In genomic region chr10:125113661-125114388, GRCh38 we compare ENCODE assay signal across 11 cellular contexts. TPM values are rescaled to one million over a fixed set of nuclear protein-coding genes. Genes with fewer than 3 reads are reported as not detected.
DNase-seq lines count a peak whose midpoint lies in the region; ATAC-seq, FAIRE-seq and TF ChIP-seq lines count a peak whose summit lies in the region.
"Had no signal": no experiment of that assay in that cellular context is flagged by ENCODE, and none has a peak within 500 bp of the region (broad histone marks: within the 10 kb centered on the region; RNA-seq: fewer than 3 reads in every experiment).

No MANE protein-coding gene starts in this region.

- no peak for FAIRE-seq in GM12892 (lab: Jason Lieb, UNC)
- FAIRE-seq: H1 had no signal

- in situ Hi-C loops in brain microvascular endothelial cell (cut with HindIII; ENCODE audit: low pct_ligation_motif_present, low sequenced_read_pairs), result no loop called here
- in situ Hi-C loops in gastrocnemius medialis (cut with MboI; ENCODE audit: low sequenced_read_pairs in 4 of 4), result no loop called here

- peaks cover 6% of the 10 kb centered on the region for H3K36me3 ChIP-seq in brain microvascular endothelial cell (replicated peaks)
- peaks cover 0 to 8% of the 10 kb centered on the region in 2 donors for H3K36me3 ChIP-seq in gastrocnemius medialis

- TF ChIP-seq POLR2A in gastrocnemius medialis (IDR thresholded peaks at IDR 0.05) (no peak), GM12892 (IDR thresholded peaks at IDR 0.05; ENCODE audit: low read depth, low read length) (no peak)

- intact Hi-C loops in gastrocnemius medialis (cut with DNase I; ENCODE audit: low total_unique reads), result no loop called here

- no peaks in the 10 kb centered on the region for H3K9me3 ChIP-seq in gastrocnemius medialis
- H3K9me3 ChIP-seq: spleen had no signal

- H3K4me3 ChIP-seq in brain microvascular endothelial cell (ENCODE audit: low read depth, low read length), result no peak overlapping the region
- no peak overlapping the region for H3K4me3 ChIP-seq in gastrocnemius medialis
- H3K4me3 ChIP-seq: spleen had no signal

- DNase-seq in EL, result peak; percentile 51
- peak; percentile 57 for DNase-seq in brain microvascular endothelial cell
- peak; percentile 64 for DNase-seq in hepatic stellate cell (ENCODE audit: low spot score)
- no peak for DNase-seq in gastrocnemius medialis
- DNase-seq in T-helper 1 cell, result no peak
- no peak for DNase-seq in SIG-M5 (lab: John Stamatoyannopoulos, UW)
- no peak for DNase-seq in NCI-H1930 (lab: John Stamatoyannopoulos, UW)
- DNase-seq in GM12892 (ENCODE audit: insufficient read length), result no peak

- ATAC-seq in gastrocnemius medialis, result peak; percentile 23 to 47

- peaks cover 35 to 59% of the 10 kb centered on the region in 2 donors for H3K4me1 ChIP-seq in gastrocnemius medialis

- H3K27me3 ChIP-seq in brain microvascular endothelial cell (replicated peaks) (no peaks in the 10 kb centered on the region), gastrocnemius medialis (no peaks in the 10 kb centered on the region)
- H3K27me3 ChIP-seq: spleen had no signal

- H3K27ac ChIP-seq in brain microvascular endothelial cell (peak overlapping the region; percentile 52), gastrocnemius medialis (peak overlapping the region; percentile 27 to 68 (median 55))
- H3K27ac ChIP-seq: VCaP had no signal

- TF ChIP-seq CTCF in brain microvascular endothelial cell (IDR thresholded peaks at IDR 0.05; ENCODE audit: low read depth, low read length, missing control alignments) (no peak), gastrocnemius medialis (IDR thresholded peaks at IDR 0.05 in 4 of 5, conservative IDR thresholded peaks at IDR 0.05 in 1 of 5) (no peak)

RNA-seq across cellular contexts. Expression of gene CTBP2, which starts 46.5 kb away (rescaled TPM):
- total RNA-seq in gastrocnemius medialis, result 10 to 100 TPM; 13.9 to 36.7 (median 21.1) TPM
- polyA plus RNA-seq in GM12892 (2012; ENCODE audit: missing spikeins), result 2.2 TPM

Comparison
In these comparisons a context has a peak if more than half of its experiments do, and no peak if none do; other contexts are left out.
1. DNase-seq: peak in EL (single experiment), brain microvascular endothelial cell (single experiment) and hepatic stellate cell (single experiment); none in gastrocnemius medialis (0 of 2), T-helper 1 cell (0 of 5), SIG-M5 (single experiment), NCI-H1930 (0 of 2) and GM12892 (single experiment).